Comparison of ENCODE assay signal across 23 cellular contexts in the genomic region with DNA sequence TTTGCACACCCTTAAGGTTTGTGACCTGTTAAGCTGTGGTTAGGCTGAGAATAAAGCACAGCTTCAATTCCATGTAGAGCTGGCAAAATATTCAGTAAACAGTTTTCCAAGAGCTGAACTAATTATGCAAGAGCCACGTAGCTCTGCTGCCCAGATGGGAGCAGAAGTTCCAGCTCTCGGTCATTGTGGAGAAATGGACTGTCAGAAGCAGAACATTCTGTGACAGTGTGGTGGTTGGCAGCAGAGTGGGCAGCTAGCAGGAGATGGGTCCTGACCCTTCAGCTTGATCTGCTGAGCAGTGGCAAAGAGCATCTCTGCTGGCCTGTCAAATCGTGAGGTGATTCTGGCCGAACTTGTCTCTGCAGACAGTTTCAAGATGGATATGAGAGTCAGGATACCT.
"Had no signal": no experiment of that assay in that cellular context is flagged by ENCODE, and none has a peak within 500 bp of the region (broad histone marks: within the 10 kb centered on the region; RNA-seq: fewer than 3 reads in every experiment).

No MANE protein-coding gene starts in this region.

- FAIRE-seq: kidney had no signal

- H3K27me3 ChIP-seq: hepatocyte, thyroid gland had no signal

- ATAC-seq: gastroesophageal sphincter; heart left ventricle; left lung; lower lobe of right lung; naive thymus-derived CD8-positive, alpha-beta T cell; psoas muscle; right cardiac atrium; stimulated activated effector memory CD8-positive, alpha-beta T cell treated with anti-CD3 and anti-CD28 coated beads, Interleukin-12 subunit alpha, Interleukin-12 subunit beta, amount 100 ng/mL, for 72 hours had no signal

- H3K36me3 ChIP-seq: gastroesophageal sphincter, heart left ventricle, left lung, lower lobe of right lung, stomach, thyroid gland had no signal

- H3K9me3 ChIP-seq: gastroesophageal sphincter, heart left ventricle, left lung, lower lobe of right lung, psoas muscle, stomach, thyroid gland had no signal

- H3K4me1 ChIP-seq: lower lobe of right lung, psoas muscle had no signal

- H3K27ac ChIP-seq: gastroesophageal sphincter, heart left ventricle, hepatocyte, left lung, lower lobe of right lung, psoas muscle, stomach, thyroid gland had no signal

- H3K4me3 ChIP-seq: dorsolateral prefrontal cortex, gastroesophageal sphincter, heart left ventricle, hepatocyte, left lung, lower lobe of right lung, psoas muscle, stomach, thyroid gland had no signal

- DNase-seq: cerebellar nuclear complex; dorsolateral prefrontal cortex; effector CD4-positive, alpha-beta T cell; foreskin fibroblast; heart left ventricle; kidney; left lung; lower lobe of right lung; naive thymus-derived CD8-positive, alpha-beta T cell; nephron progenitor cell; nucleus accumbens; posterior cingulate gyrus; psoas muscle; right cardiac atrium; stimulated activated CD4-positive, alpha-beta T cell treated with anti-CD3 and anti-CD28 coated beads, Interleukin-2, amount 100 ng/mL, for 24 hours; stimulated activated CD4-positive, alpha-beta T cell treated with anti-CD3 and anti-CD28 coated beads, Interleukin-4, amount 100 ng/mL, for 24 hours; stimulated activated naive CD4-positive, alpha-beta T cell treated with Interleukin-2 at 50 U/mL for 16 hours; stomach; thyroid gland; trophoblast cell had no signal
